ENCODE assay signal across 20 cellular contexts in the genomic region with DNA sequence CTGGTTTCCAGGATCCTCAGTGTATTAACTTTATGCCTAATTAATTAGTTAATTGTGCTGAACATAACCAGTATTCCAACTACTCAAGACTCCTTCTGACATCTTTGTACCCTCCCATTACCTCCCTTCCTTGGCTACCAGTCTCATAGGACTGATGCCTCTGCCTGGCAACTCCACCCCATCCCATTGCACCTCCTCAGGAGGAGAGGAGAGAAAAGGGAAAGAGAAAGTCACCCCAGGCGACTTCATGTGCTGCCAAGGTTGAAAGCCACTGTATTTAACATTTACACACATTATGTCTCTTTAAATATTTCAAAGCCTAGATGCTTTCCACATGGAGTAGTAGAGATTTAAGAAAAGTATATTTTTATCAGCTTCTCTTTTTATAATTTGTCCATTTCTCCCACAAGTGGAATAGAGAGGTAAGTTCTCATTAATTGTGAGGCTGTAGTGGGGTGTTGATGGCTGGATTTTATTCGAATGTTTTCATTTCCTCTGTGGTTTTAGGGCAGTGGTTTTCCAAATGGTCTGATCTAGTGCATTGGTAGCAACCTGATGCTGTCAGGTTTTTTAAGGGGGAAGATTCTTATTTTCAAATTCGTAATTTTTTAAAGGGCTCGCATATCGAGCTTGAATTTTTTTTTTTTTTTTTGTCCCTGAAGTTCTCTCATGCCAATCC.
A peak's percentile ranks its signal among the peaks of the same experiment; 100 is the strongest.
DNase-seq lines count a peak whose midpoint lies in the region; FAIRE-seq and TF ChIP-seq lines count a peak whose summit lies in the region.
"Had no signal": no experiment of that assay in that cellular context is flagged by ENCODE, and none has a peak within 500 bp of the region (broad histone marks: within the 10 kb centered on the region; RNA-seq: fewer than 3 reads in every experiment).

No MANE protein-coding gene starts in this region.

- H3K9me3 ChIP-seq in kidney (ENCODE audit: control insufficient read depth in 1 of 2, low read length in 2 of 2) (peaks cover 0 to 2% of the 10 kb centered on the region in 2 donors), A673 (ENCODE audit: low read depth, low read length, poor library complexity, severe bottlenecking) (peaks cover 5% of the 10 kb centered on the region)
- H3K9me3 ChIP-seq in effector memory CD4-positive, alpha-beta T cell (ENCODE audit: control insufficient read depth, low read length): no peaks in the 10 kb centered on the region

- no TSS peak for BruUV-seq in A673 (replicated peaks; lab: Mats Ljungman, UMichigan)

- no peaks in the 10 kb centered on the region for H3K27me3 ChIP-seq in A673 (replicated peaks; ENCODE audit: insufficient read depth, low read depth, low read length, poor library complexity)
- H3K27me3 ChIP-seq in effector memory CD4-positive, alpha-beta T cell (replicated peaks; ENCODE audit: control insufficient read depth, insufficient read depth, low read length, poor library complexity, severe bottlenecking): no peaks in the 10 kb centered on the region

- H3K27ac ChIP-seq in kidney (ENCODE audit: low read depth in 2 of 2, low read length in 2 of 2) (no peak overlapping the region), A673 (ENCODE audit: low read depth, low read length, poor library complexity, severe bottlenecking) (no peak overlapping the region)
- H3K27ac ChIP-seq in effector memory CD4-positive, alpha-beta T cell (ENCODE audit: insufficient read depth, low read length, poor library complexity, severe bottlenecking): no peak overlapping the region
- H3K27ac ChIP-seq: left ventricle myocardium inferior had no signal

- no peak for TF ChIP-seq CTCF in AG10803 (conservative IDR thresholded peaks at IDR 0.05; ENCODE audit: low read length)
- TF ChIP-seq CTCF in astrocyte of the spinal cord (IDR thresholded peaks at IDR 0.05; ENCODE audit: low read depth, low read length): no peak
- TF ChIP-seq CTCF in kidney (IDR thresholded peaks at IDR 0.05; ENCODE audit: borderline replicate concordance, extremely low read depth, insufficient read depth): no peak
- TF ChIP-seq CTCF in A673 (conservative IDR thresholded peaks at IDR 0.05; ENCODE audit: low read depth, low read length): no peak

- H3K4me1 ChIP-seq in kidney (ENCODE audit: control insufficient read depth in 1 of 2, insufficient read depth in 1 of 2, low read depth in 1 of 2, low read length in 2 of 2): peaks cover 0 to 4% of the 10 kb centered on the region in 2 donors
- H3K4me1 ChIP-seq in A673 (ENCODE audit: insufficient read depth, low read length, poor library complexity, severe bottlenecking): no peaks in the 10 kb centered on the region
- no peaks in the 10 kb centered on the region for H3K4me1 ChIP-seq in effector memory CD4-positive, alpha-beta T cell (ENCODE audit: control insufficient read depth, insufficient read depth, low read length, poor library complexity, severe bottlenecking)
- H3K4me1 ChIP-seq: left ventricle myocardium inferior had no signal

- POLR2A ChIA-PET in A673 (lab: Charles Lee; ENCODE audit: low non-redundant PET): no interaction called here

- in situ Hi-C loops in astrocyte of the spinal cord (cut with HindIII; ENCODE audit: low sequenced_read_pairs): no loop called here

- peak; percentile 38 for FAIRE-seq in kidney (lab: Jason Lieb, UNC)
- FAIRE-seq: GM18507 had no signal

- H3K36me3 ChIP-seq in kidney (ENCODE audit: control insufficient read depth in 1 of 2, insufficient read depth in 2 of 2, low read length in 2 of 2) (no peaks in the 10 kb centered on the region), A673 (ENCODE audit: insufficient read depth, low read length, poor library complexity, severe bottlenecking) (no peaks in the 10 kb centered on the region)
- H3K36me3 ChIP-seq in effector memory CD4-positive, alpha-beta T cell (ENCODE audit: control insufficient read depth, insufficient read depth, low read length): no peaks in the 10 kb centered on the region
- H3K36me3 ChIP-seq: left ventricle myocardium inferior had no signal

- H3K4me3 ChIP-seq in AG10803 (ENCODE audit: low read length) (no peak overlapping the region), astrocyte of the spinal cord (ENCODE audit: low read depth, low read length) (no peak overlapping the region), kidney (ENCODE audit: low read length in 2 of 2) (no peak overlapping the region), A673 (ENCODE audit: low read depth, low read length, poor library complexity, severe bottlenecking) (no peak overlapping the region)
- no peak overlapping the region for H3K4me3 ChIP-seq in effector memory CD4-positive, alpha-beta T cell (ENCODE audit: insufficient read depth, low read depth, low read length, poor library complexity, severe bottlenecking)
- H3K4me3 ChIP-seq: left ventricle myocardium inferior had no signal

- DNase-seq in AG10803 (ENCODE audit: low read depth) (peak; percentile 54), LHCN-M2 (ENCODE audit: low read depth) (peak; percentile 53), astrocyte of the spinal cord (ENCODE audit: low read depth, low spot score) (peak; percentile 70), kidney (no peak), T1000 (lab: John Stamatoyannopoulos, UW) (no peak), A673 (ENCODE audit: low spot score) (no peak)
- no peak for DNase-seq in effector memory CD4-positive, alpha-beta T cell
- DNase-seq in activated CD4-positive, CD25-positive, alpha-beta regulatory T cell (lab: John Stamatoyannopoulos, UW): no peak
- DNase-seq: activated CD4-positive, CD25-positive, alpha-beta regulatory T cell treated with anti-CD3 and anti-CD28 coated beads, Interleukin-2, amount 50 U/mL, for 72 hours; activated CD8-positive, alpha-beta memory T cell treated with anti-CD3 and anti-CD28 coated beads, Interleukin-2, amount 10 ng/mL, durations not matched to agents 7 days and 5 days; activated effector memory CD4-positive, alpha-beta T cell treated with anti-CD3 and anti-CD28 coated beads, Interleukin-2, amount 50 U/mL, for 16 hours; amygdala; dermis blood vessel endothelial cell; Karpas-422; left ventricle myocardium inferior; NCI-H524 treated with DMSO at 0.1 percent for 48 hours; stimulated activated CD4-positive, alpha-beta T cell treated with anti-CD3 and anti-CD28 coated beads, Interleukin-12 subunit alpha, Interleukin-12 subunit beta, amount 100 ng/mL, for 4 hours; stimulated activated naive CD8-positive, alpha-beta T cell treated with anti-CD3 and anti-CD28 coated beads, Interleukin-15, Interleukin-2, amounts not matched to agents 100 U/mL and 50 U/mL, for 24 hours; T-cell had no signal

- no peak overlapping the region for H3K9ac ChIP-seq in kidney (ENCODE audit: low read length in 2 of 2)

- intact Hi-C loops in kidney (cut with DNase I) (no loop called here), A673 (cut with micrococcal nuclease; ENCODE audit: unreplicated experiment) (no loop called here)

- CTCF ChIA-PET in A673 (lab: Charles Lee): no interaction called here

Comparison
In these comparisons a context has a peak if more than half of its experiments do, and no peak if none do; other contexts are left out.
1. DNase-seq: peak in AG10803 (single experiment), LHCN-M2 (single experiment) and astrocyte of the spinal cord (single experiment); none in kidney (single experiment), T1000 (single experiment), A673 (single experiment), effector memory CD4-positive, alpha-beta T cell (0 of 3) and activated CD4-positive, CD25-positive, alpha-beta regulatory T cell (0 of 4).